21 cellular contexts compared by ENCODE assay signal in genomic region chr1:92923664-92924063, GRCh38.
A peak's percentile ranks its signal among the peaks of the same experiment; 100 is the strongest.
DNase-seq lines count a peak whose midpoint lies in the region; ATAC-seq lines count a peak whose summit lies in the region.
"Had no signal": no experiment of that assay in that cellular context is flagged by ENCODE, and none has a peak within 500 bp of the region (broad histone marks: within the 10 kb centered on the region; RNA-seq: fewer than 3 reads in every experiment).

No MANE protein-coding gene starts in this region.

- H3K4me3 ChIP-seq in ACC112 (ENCODE audit: low read depth, low read length) (peak overlapping the region; percentile 60), muscle layer of duodenum (ENCODE audit: low read depth in 1 of 2, low read length in 2 of 2) (no peak overlapping the region)
- H3K4me3 ChIP-seq: lung, pancreas, sigmoid colon, vagina had no signal

- H3K36me3 Mint-ChIP-seq in stimulated activated effector memory CD8-positive, alpha-beta T cell treated with anti-CD3 and anti-CD28 coated beads, Interleukin-12 subunit alpha, Interleukin-12 subunit beta, amount 100 ng/mL, for 72 hours, result no peaks in the 10 kb centered on the region

- H3K36me3 ChIP-seq in ACC112 (ENCODE audit: insufficient read depth, low read length) (no peaks in the 10 kb centered on the region), muscle layer of duodenum (ENCODE audit: control insufficient read depth in 1 of 2, insufficient read depth in 2 of 2, low read length in 2 of 2) (no peaks in the 10 kb centered on the region)
- H3K36me3 ChIP-seq: pancreas, sigmoid colon, vagina had no signal

- H3K4me1 Mint-ChIP-seq in stimulated activated effector memory CD8-positive, alpha-beta T cell treated with anti-CD3 and anti-CD28 coated beads, Interleukin-12 subunit alpha, Interleukin-12 subunit beta, amount 100 ng/mL, for 72 hours, result no peaks in the 10 kb centered on the region

- no peaks in the 10 kb centered on the region for H3K9me3 ChIP-seq in muscle layer of duodenum (ENCODE audit: control insufficient read depth in 1 of 2, low read length in 2 of 2)
- H3K9me3 ChIP-seq: pancreas, sigmoid colon, vagina had no signal

- H3K4me3 Mint-ChIP-seq in stimulated activated effector memory CD8-positive, alpha-beta T cell treated with anti-CD3 and anti-CD28 coated beads, Interleukin-12 subunit alpha, Interleukin-12 subunit beta, amount 100 ng/mL, for 72 hours, result no peak overlapping the region
- H3K4me3 Mint-ChIP-seq: IgD-negative memory B cell; naive thymus-derived CD4-positive, alpha-beta T cell had no signal

- H3K27ac ChIP-seq in ACC112 (ENCODE audit: low read depth, low read length), result peak overlapping the region; percentile 59
- H3K27ac ChIP-seq in muscle layer of duodenum (ENCODE audit: low read length), result peak overlapping the region; percentile 35
- H3K27ac ChIP-seq: HL-60, pancreas, sigmoid colon, vagina had no signal

- H2AFZ ChIP-seq in ACC112 (ENCODE audit: low read length, unreplicated experiment), result peak overlapping the region; percentile 37

- no peaks in the 10 kb centered on the region for H3K79me2 ChIP-seq in ACC112 (ENCODE audit: control insufficient read depth, insufficient read depth, low read length, unreplicated experiment)

- H3K9me3 Mint-ChIP-seq in stimulated activated effector memory CD8-positive, alpha-beta T cell treated with anti-CD3 and anti-CD28 coated beads, Interleukin-12 subunit alpha, Interleukin-12 subunit beta, amount 100 ng/mL, for 72 hours, result no peaks in the 10 kb centered on the region

- no peak overlapping the region for H3K27ac Mint-ChIP-seq in stimulated activated effector memory CD8-positive, alpha-beta T cell treated with anti-CD3 and anti-CD28 coated beads, Interleukin-12 subunit alpha, Interleukin-12 subunit beta, amount 100 ng/mL, for 72 hours

- DNase-seq in HCEC 1CT, result peak; percentile 59
- peak; percentile 42 for DNase-seq in amniotic epithelial cell (ENCODE audit: low read depth)
- DNase-seq in activated effector memory CD4-positive, alpha-beta T cell treated with anti-CD3 and anti-CD28 coated beads, Interleukin-2, amount 50 U/mL, for 16 hours, result no peak
- DNase-seq in foreskin melanocyte, result no peak
- DNase-seq in NCI-H2107 treated with DMSO at 0.1 percent for 48 hours (lab: John Stamatoyannopoulos, UW; ENCODE audit: unreplicated experiment), result no peak
- no peak for DNase-seq in stimulated activated effector memory CD8-positive, alpha-beta T cell treated with anti-CD3 and anti-CD28 coated beads, Interleukin-12 subunit alpha, Interleukin-12 subunit beta, amount 100 ng/mL, for 72 hours (ENCODE audit: low spot score in 2 of 2)
- DNase-seq: central memory CD4-positive, alpha-beta T cell; DND-41; effector CD4-positive, alpha-beta T cell; naive thymus-derived CD4-positive, alpha-beta T cell; NCI-H345; pancreas; sigmoid colon; stimulated activated CD4-positive, alpha-beta T cell treated with anti-CD3 and anti-CD28 coated beads, Interleukin-1b, Interleukin-23, amount 100 ng/mL, for 48 hours; stimulated activated naive CD8-positive, alpha-beta T cell treated with anti-CD3 and anti-CD28 coated beads, Interleukin-15, Interleukin-2, amounts not matched to agents 100 U/mL and 50 U/mL, for 24 hours had no signal

- peaks cover 18% of the 10 kb centered on the region for H3K4me1 ChIP-seq in ACC112 (ENCODE audit: control insufficient read depth, insufficient read depth, low read length, unreplicated experiment)
- no peaks in the 10 kb centered on the region for H3K4me1 ChIP-seq in muscle layer of duodenum (ENCODE audit: control insufficient read depth in 1 of 2, insufficient read depth in 2 of 2, low read length in 2 of 2)
- H3K4me1 ChIP-seq: pancreas, vagina had no signal

- H3K27me3 ChIP-seq in ACC112 (ENCODE audit: insufficient read depth, low read length), result no peaks in the 10 kb centered on the region
- no peaks in the 10 kb centered on the region for H3K27me3 ChIP-seq in muscle layer of duodenum (ENCODE audit: low read depth, low read length)
- H3K27me3 ChIP-seq: pancreas, sigmoid colon, vagina had no signal

- no peak for ATAC-seq in stimulated activated effector memory CD8-positive, alpha-beta T cell treated with anti-CD3 and anti-CD28 coated beads, Interleukin-12 subunit alpha, Interleukin-12 subunit beta, amount 100 ng/mL, for 72 hours
- ATAC-seq: naive thymus-derived CD4-positive, alpha-beta T cell; pancreas; stimulated activated naive CD8-positive, alpha-beta T cell treated with anti-CD3 and anti-CD28 coated beads, Interleukin-15, Interleukin-2, amounts not matched to agents 100 U/mL and 50 U/mL, for 24 hours had no signal

Comparison
In these comparisons a context has a peak if more than half of its experiments do, and no peak if none do; other contexts are left out.
1. DNase-seq: peak in HCEC 1CT (single experiment) and amniotic epithelial cell (single experiment); none in activated effector memory CD4-positive, alpha-beta T cell treated with anti-CD3 and anti-CD28 coated beads, Interleukin-2, amount 50 U/mL, for 16 hours (single experiment), foreskin melanocyte (single experiment), NCI-H2107 treated with DMSO at 0.1 percent for 48 hours (single experiment) and stimulated activated effector memory CD8-positive, alpha-beta T cell treated with anti-CD3 and anti-CD28 coated beads, Interleukin-12 subunit alpha, Interleukin-12 subunit beta, amount 100 ng/mL, for 72 hours (0 of 2).